In the genomic region with DNA sequence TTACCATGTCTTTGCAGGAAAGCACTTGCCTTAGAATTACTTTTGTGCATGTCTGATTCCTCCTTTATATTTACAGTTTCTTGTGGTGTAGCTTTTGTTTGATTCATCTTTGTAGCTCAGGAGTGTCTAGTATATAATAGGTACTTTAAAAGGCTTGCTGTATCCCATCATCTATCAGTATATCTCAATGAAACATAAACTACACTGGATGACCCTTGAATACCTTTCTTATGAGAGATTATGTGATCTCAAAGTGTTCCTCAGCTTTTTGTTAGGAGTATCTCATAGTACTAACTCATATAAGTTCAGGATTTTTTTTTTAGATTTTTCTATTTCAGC, we compare ENCODE assay signal across 20 cellular contexts.
"Had no signal": no experiment of that assay in that cellular context is flagged by ENCODE, and none has a peak within 500 bp of the region (broad histone marks: within the 10 kb centered on the region; RNA-seq: fewer than 3 reads in every experiment).

No MANE protein-coding gene starts in this region.

- H3K9ac ChIP-seq: parathyroid adenoma had no signal

- H3K4me3 ChIP-seq: heart left ventricle, left ventricle myocardium inferior, lung, psoas muscle, right lobe of liver, thyroid gland, transverse colon, upper lobe of left lung, vagina had no signal

- H3K27me3 ChIP-seq: heart left ventricle, right lobe of liver, thyroid gland, transverse colon, upper lobe of left lung, vagina had no signal

- ATAC-seq: heart left ventricle; natural killer cell treated with Interleukin-12 subunit alpha and Interleukin-12 subunit beta and Interleukin-15 and Interleukin-18, amount 100 ng/mL, for 72 hours; psoas muscle; right lobe of liver; stimulated activated effector memory CD8-positive, alpha-beta T cell treated with anti-CD3 and anti-CD28 coated beads, Interleukin-12 subunit alpha, Interleukin-12 subunit beta, amount 100 ng/mL, for 72 hours had no signal

- H3K4me1 ChIP-seq: heart left ventricle, left ventricle myocardium inferior, parathyroid adenoma, psoas muscle, right lobe of liver, thyroid gland, transverse colon, upper lobe of left lung, vagina had no signal

- H2AFZ ChIP-seq: parathyroid adenoma had no signal

- H3K79me2 ChIP-seq: parathyroid adenoma had no signal

- H3K9me3 ChIP-seq: left ventricle myocardium inferior, psoas muscle, right lobe of liver, thyroid gland, transverse colon, upper lobe of left lung, vagina had no signal

- H3K36me3 ChIP-seq: heart left ventricle, left ventricle myocardium inferior, right lobe of liver, thyroid gland, transverse colon, upper lobe of left lung, vagina had no signal

- DNase-seq: heart left ventricle; islet precursor cell; left ventricle myocardium inferior; mesendoderm; naive B cell; nucleus accumbens; psoas muscle; right lobe of liver; stimulated activated CD4-positive, alpha-beta T cell treated with anti-CD3 and anti-CD28 coated beads, Interleukin-12 subunit alpha, Interleukin-12 subunit beta, amount 100 ng/mL, for 4 hours; stimulated activated CD4-positive, alpha-beta T cell treated with anti-CD3 and anti-CD28 coated beads, Interleukin-15, amount 100 ng/mL, for 24 hours; stimulated activated CD4-positive, alpha-beta T cell treated with anti-CD3 and anti-CD28 coated beads, Interleukin-4, amount 100 ng/mL, for 24 hours; stimulated activated naive CD4-positive, alpha-beta T cell; thyroid gland; transverse colon; upper lobe of left lung had no signal

- H3K27ac ChIP-seq: heart left ventricle, left ventricle myocardium inferior, parathyroid adenoma, psoas muscle, right lobe of liver, thyroid gland, transverse colon, upper lobe of left lung, vagina had no signal
